In genomic region chr1:242515555-242515954, GRCh38 we compare ENCODE assay signal across 8 cellular contexts. TPM values are rescaled to one million over a fixed set of nuclear protein-coding genes. Genes with fewer than 3 reads are reported as not detected.
"Had no signal": no experiment of that assay in that cellular context is flagged by ENCODE, and none has a peak within 500 bp of the region (broad histone marks: within the 10 kb centered on the region; RNA-seq: fewer than 3 reads in every experiment).

No MANE protein-coding gene starts in this region.

- H3K4me3 ChIP-seq: GM12878 had no signal

- ATAC-seq: GM12878 had no signal

- DNase-seq: GDM1, GF-D8 had no signal

- FAIRE-seq: G401.6, GM12878, GM12891, GM12892, GM18507, GM19239 had no signal

RNA-seq across cellular contexts. Expression of gene PLD5, which starts 8.9 kb away (rescaled TPM):
- total RNA-seq: GM12878 had no signal
- polyA plus RNA-seq: GM12878 had no signal
